Comparison of ENCODE assay signal across 8 cellular contexts in the genomic region with DNA sequence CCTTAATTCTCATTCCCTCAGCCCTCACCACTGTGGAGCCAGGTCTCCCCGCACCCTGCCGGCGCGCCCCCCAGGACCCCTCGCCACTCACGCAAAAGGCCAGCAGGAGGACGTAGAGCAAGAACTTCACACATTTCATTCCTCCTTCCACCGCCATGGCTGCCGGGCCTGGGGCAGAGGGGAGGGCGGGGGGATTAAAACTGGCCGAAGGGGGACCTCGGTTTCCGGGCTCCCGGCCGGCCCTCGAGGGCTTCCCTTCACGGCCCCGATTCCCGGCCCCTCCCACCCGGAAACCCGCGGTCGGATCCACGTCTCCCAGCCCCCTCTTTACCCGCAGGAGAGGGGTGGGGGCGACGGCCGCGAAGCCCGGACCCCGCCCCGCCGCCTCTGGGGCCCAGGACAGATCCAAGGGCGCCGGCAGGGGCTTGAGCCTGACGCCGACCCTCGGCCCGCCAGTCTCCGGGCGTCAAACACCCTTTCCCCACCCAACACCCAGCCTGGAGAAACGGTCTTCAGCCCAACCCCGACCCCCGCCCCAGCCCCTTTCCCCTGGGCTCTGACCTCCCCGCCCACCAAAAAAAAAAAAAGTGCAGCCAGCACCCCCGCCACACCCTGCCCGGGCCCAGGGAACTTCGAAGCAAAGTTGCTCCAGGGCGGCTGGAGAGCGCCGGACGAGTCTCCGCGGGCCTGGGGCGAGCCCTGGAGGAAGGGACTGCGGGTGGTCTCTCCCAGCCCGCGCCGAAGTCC. TPM values are rescaled to one million over a fixed set of nuclear protein-coding genes. Genes with fewer than 3 reads are reported as not detected.
DNase-seq lines count a peak whose midpoint lies in the region; ATAC-seq and TF ChIP-seq lines count a peak whose summit lies in the region.

No MANE protein-coding gene starts in this region.

- peak overlapping the region; percentile 99 for H3K4me2 ChIP-seq in Karpas-422 (ENCODE audit: low read depth, low read length, poor library complexity, severe bottlenecking)
- H3K4me2 ChIP-seq in trophoblast cell (ENCODE audit: low read length), result peak overlapping the region; percentile 82

- H3K4me1 ChIP-seq in Karpas-422 (ENCODE audit: low read length) (peaks cover 51% of the 10 kb centered on the region), heart right ventricle (peaks cover 20 to 68% (median 59%) of the 10 kb centered on the region in 9 donors), trophoblast cell (ENCODE audit: control insufficient read depth in 1 of 2, insufficient read depth in 2 of 2, low read length in 2 of 2) (peaks cover 11 to 17% of the 10 kb centered on the region in 2 experiments)

- H3K79me1 ChIP-seq in trophoblast cell (ENCODE audit: low read length), result peaks cover 18% of the 10 kb centered on the region

- peak overlapping the region; percentile 92 for H4K91ac ChIP-seq in trophoblast cell (ENCODE audit: low read depth, low read length)

- peak overlapping the region; percentile 92 for H2BK5ac ChIP-seq in trophoblast cell (ENCODE audit: low read depth, low read length, poor library complexity)

- no peaks in the 10 kb centered on the region for H3K9me2 ChIP-seq in Karpas-422 (replicated peaks; ENCODE audit: insufficient read depth, low read length)

- peaks cover 37% of the 10 kb centered on the region for H3K4me1 Mint-ChIP-seq in activated naive CD8-positive, alpha-beta T cell treated with anti-CD3 and anti-CD28 coated beads, Interleukin-2, amount 50 U/mL, for 24 hours

- peak overlapping the region; percentile 94 for H3K4me3 Mint-ChIP-seq in activated naive CD8-positive, alpha-beta T cell treated with anti-CD3 and anti-CD28 coated beads, Interleukin-2, amount 50 U/mL, for 24 hours

- H3K4ac ChIP-seq in trophoblast cell (ENCODE audit: low read depth, low read length), result peak overlapping the region; percentile 97

- H3K9ac ChIP-seq in Karpas-422 (ENCODE audit: low read length) (peak overlapping the region; percentile 96), trophoblast cell (ENCODE audit: low read length) (peak overlapping the region; percentile 81)

- H3K27me3 Mint-ChIP-seq in activated naive CD8-positive, alpha-beta T cell treated with anti-CD3 and anti-CD28 coated beads, Interleukin-2, amount 50 U/mL, for 24 hours, result no peaks in the 10 kb centered on the region

- H3K9me3 Mint-ChIP-seq in activated naive CD8-positive, alpha-beta T cell treated with anti-CD3 and anti-CD28 coated beads, Interleukin-2, amount 50 U/mL, for 24 hours, result no peaks in the 10 kb centered on the region

- peak overlapping the region; percentile 44 for H3K27ac ChIP-seq in Karpas-422 (ENCODE audit: low read length)
- H3K27ac ChIP-seq in heart right ventricle, result peak overlapping the region; percentile 96 to 100 (median 99)
- peak overlapping the region; percentile 97 for H3K27ac ChIP-seq in trophoblast cell (ENCODE audit: low read depth, low read length)

- H3K23ac ChIP-seq in trophoblast cell (ENCODE audit: low read length), result no peak overlapping the region

- WGBS in heart right ventricle, 2 donors, result 0% methylated on average over 49 to 59 of the region's 59 CpGs
- WGBS in trophoblast cell (ENCODE audit: extremely low coverage, insufficient coverage, insufficient read length), result no CpG with 5 or more reads among the region's 59 CpGs

- H3K4me3 ChIP-seq in Karpas-422 (ENCODE audit: low read length) (peak overlapping the region; percentile 95), heart right ventricle (peak overlapping the region; percentile 66 to 98 (median 87)), trophoblast cell (ENCODE audit: low read depth, low read length) (peak overlapping the region; percentile 93)

- peak overlapping the region; percentile 68 for H4K12ac ChIP-seq in trophoblast cell (ENCODE audit: low read depth, low read length)

- DNase-seq in DMS79 treated with DMSO at 0.1 percent for 48 hours (lab: John Stamatoyannopoulos, UW), result peak; percentile 6
- no peak for DNase-seq in DMS79 (lab: John Stamatoyannopoulos, UW)
- DNase-seq in Karpas-422, result peak; percentile 62
- DNase-seq in activated naive CD8-positive, alpha-beta T cell treated with anti-CD3 and anti-CD28 coated beads, Interleukin-2, amount 50 U/mL, for 24 hours, result peak; percentile 37
- peak; percentile 83 to 87 for DNase-seq in heart right ventricle
- peak; percentile 48 to 79 for DNase-seq in trophoblast cell

- no peak overlapping the region for H3K27ac Mint-ChIP-seq in activated naive CD8-positive, alpha-beta T cell treated with anti-CD3 and anti-CD28 coated beads, Interleukin-2, amount 50 U/mL, for 24 hours

- H3K79me2 ChIP-seq in Karpas-422 (ENCODE audit: low read length), result peaks cover 14% of the 10 kb centered on the region
- peaks cover 21% of the 10 kb centered on the region for H3K79me2 ChIP-seq in trophoblast cell (ENCODE audit: control insufficient read depth, insufficient read depth, low read length, poor library complexity)

- peak overlapping the region; percentile 47 for H2BK12ac ChIP-seq in trophoblast cell (ENCODE audit: low read length)

- H2AK5ac ChIP-seq in trophoblast cell (ENCODE audit: low read length), result peak overlapping the region; percentile 80

- no peaks in the 10 kb centered on the region for H4K20me1 ChIP-seq in Karpas-422 (ENCODE audit: insufficient read depth, low read depth, low read length)

- no peak for TF ChIP-seq CTCF in heart right ventricle (IDR thresholded peaks at IDR 0.05)

- peak overlapping the region; percentile 81 for H2BK120ac ChIP-seq in trophoblast cell (ENCODE audit: insufficient read depth, low read length, poor library complexity)

- H4K8ac ChIP-seq in trophoblast cell (ENCODE audit: low read depth, low read length), result peak overlapping the region; percentile 75

- intact Hi-C loops in heart right ventricle (cut with DNase I), result loop anchor here in 3 of 10 donors (2.0 to 5.0 kb wide), 3 partner anchors 20 to 71 kb away; a partner anchor contains a TSS

- peak; percentile 24 for ATAC-seq in GM19455 (IDR thresholded peaks at IDR 0.05; ENCODE audit: unreplicated experiment)
- ATAC-seq in activated naive CD8-positive, alpha-beta T cell treated with anti-CD3 and anti-CD28 coated beads, Interleukin-2, amount 50 U/mL, for 24 hours, result no peak
- peak; percentile 34 to 68 (median 61) for ATAC-seq in heart right ventricle
- ATAC-seq in HG03196 (IDR thresholded peaks at IDR 0.05; ENCODE audit: unreplicated experiment), result no peak

- peak overlapping the region; percentile 98 for H3K14ac ChIP-seq in trophoblast cell (ENCODE audit: low read length)

- peaks cover 3% of the 10 kb centered on the region for H3K36me3 Mint-ChIP-seq in activated naive CD8-positive, alpha-beta T cell treated with anti-CD3 and anti-CD28 coated beads, Interleukin-2, amount 50 U/mL, for 24 hours (ENCODE audit: low read depth)

- H3K18ac ChIP-seq in trophoblast cell (ENCODE audit: low read length), result peak overlapping the region; percentile 93

- H2AFZ ChIP-seq in Karpas-422 (ENCODE audit: low read length), result peak overlapping the region; percentile 95
- peak overlapping the region; percentile 26 for H2AFZ ChIP-seq in trophoblast cell (ENCODE audit: insufficient read depth, low read length, poor library complexity)

- H3K36me3 ChIP-seq in Karpas-422 (ENCODE audit: insufficient read depth, low read length) (no peaks in the 10 kb centered on the region), heart right ventricle (peaks cover 0 to 43% (median 29%) of the 10 kb centered on the region in 9 donors), trophoblast cell (ENCODE audit: control insufficient read depth in 1 of 2, insufficient read depth in 2 of 2, low read length in 2 of 2) (peaks cover 35 to 36% of the 10 kb centered on the region in 2 experiments)

- no peaks in the 10 kb centered on the region for H3K27me3 ChIP-seq in Karpas-422 (ENCODE audit: low read length)
- H3K27me3 ChIP-seq in heart right ventricle, result no peaks in the 10 kb centered on the region
- no peaks in the 10 kb centered on the region for H3K27me3 ChIP-seq in trophoblast cell (ENCODE audit: insufficient read depth, low read length)

- no peaks in the 10 kb centered on the region for H3K9me3 ChIP-seq in Karpas-422 (ENCODE audit: low read length)
- H3K9me3 ChIP-seq in heart right ventricle, result no peaks in the 10 kb centered on the region
- no peaks in the 10 kb centered on the region for H3K9me3 ChIP-seq in trophoblast cell (ENCODE audit: insufficient read depth, low read depth, low read length)

RNA-seq across cellular contexts. Expression of a gene that starts 0.5 kb away (rescaled TPM):
- total RNA-seq in Karpas-422 (2014; rRNA removed; shearing (Covaris generic); ENCODE audit: low replicate concordance), result 150 and 266 TPM in 2 replicates
- 1,000 to 10,000 TPM in 2 of 10 donors, 100 to 1,000 TPM in 8; 565 to 1,547 (median 768) TPM for total RNA-seq in heart right ventricle
- 1,000 to 10,000 TPM; 1,333 to 2,861 TPM for polyA plus RNA-seq in heart right ventricle
- polyA plus RNA-seq in trophoblast cell (2013), result 2,489 and 2,535 TPM in 2 replicates

RNA-seq across cellular contexts. Expression of a gene that starts 8.2 kb away (rescaled TPM):
- 12.4 and 12.8 TPM in 2 replicates for total RNA-seq in Karpas-422 (2014; rRNA removed; shearing (Covaris generic); ENCODE audit: low replicate concordance)
- total RNA-seq in heart right ventricle, result 10 to 100 TPM in 6 of 10 donors, 1 to 10 TPM in 4; 4.9 to 25.9 (median 13.6) TPM
- 10 to 100 TPM; 40.1 to 54.5 TPM for polyA plus RNA-seq in heart right ventricle
- 0.81 and 1.4 TPM in 2 replicates for polyA plus RNA-seq in trophoblast cell (2013)

RNA-seq across cellular contexts. Expression of a gene that starts 12.5 kb away (rescaled TPM):
- total RNA-seq in Karpas-422 (2014; rRNA removed; shearing (Covaris generic); ENCODE audit: low replicate concordance), result 83.4 and 191 TPM in 2 replicates
- 100 to 1,000 TPM in 5 of 10 donors, 10 to 100 TPM in 5; 68.3 to 136 (median 101) TPM for total RNA-seq in heart right ventricle
- 100 to 1,000 TPM; 305 to 515 TPM for polyA plus RNA-seq in heart right ventricle
- polyA plus RNA-seq in trophoblast cell (2013), result 47.3 and 48.7 TPM in 2 replicates

RNA-seq across cellular contexts. Expression of a gene that starts 14.6 kb away (rescaled TPM):
- total RNA-seq in Karpas-422 (2014; rRNA removed; shearing (Covaris generic); ENCODE audit: low replicate concordance), result 2.9 and 7.8 TPM in 2 replicates
- 10 to 100 TPM in 8 of 10 donors, 1 to 10 TPM in 2; 6.2 to 17.6 (median 12.4) TPM for total RNA-seq in heart right ventricle
- 1 to 10 TPM; 3.2 to 8.3 TPM for polyA plus RNA-seq in heart right ventricle
- polyA plus RNA-seq in trophoblast cell (2013), result 8.6 and 9.5 TPM in 2 replicates

RNA-seq across cellular contexts. Expression of a gene that starts 20.7 kb away (rescaled TPM):
- total RNA-seq in Karpas-422 (2014; rRNA removed; shearing (Covaris generic); ENCODE audit: low replicate concordance), result 0.78 and 2.6 TPM in 2 replicates
- 100 to 1,000 TPM; 422 to 750 (median 538) TPM for total RNA-seq in heart right ventricle
- polyA plus RNA-seq in heart right ventricle, result 100 to 1,000 TPM; 247 to 481 TPM
- 0.92 and 1.1 TPM in 2 replicates for polyA plus RNA-seq in trophoblast cell (2013)

Comparison
In these comparisons a context has a peak if more than half of its experiments do, and no peak if none do; other contexts are left out.
1. ATAC-seq: peak in GM19455 (single experiment) and heart right ventricle (8 of 8); none in activated naive CD8-positive, alpha-beta T cell treated with anti-CD3 and anti-CD28 coated beads, Interleukin-2, amount 50 U/mL, for 24 hours (single experiment) and HG03196 (single experiment).
2. H3K27ac ChIP-seq: peak in every context shown above with its lines; median percentile 99 in heart right ventricle; 97 in trophoblast cell; 44 in Karpas-422.
3. Peak in every context shown above with its lines, with median percentiles within 50 percentile points of each other: H3K4me3 ChIP-seq.